ENCODE assay signal across 1 cellular context in genomic region chr1:204733869-204734596, GRCh38.
TF ChIP-seq lines count a peak whose summit lies in the region.

No MANE protein-coding gene starts in this region.

TF ChIP-seq in HepG2, 621 proteins besides CTCF, POLR2A, EP300 and RAD21:
- TF ChIP-seq ZNF841 (CRISPR knock-in tag; IDR thresholded peaks at IDR 0.05; ENCODE audit: borderline replicate concordance) (no peak), ZNF879 (CRISPR knock-in tag; IDR thresholded peaks at IDR 0.05) (no peak), ZNF761 (CRISPR knock-in tag; conservative IDR thresholded peaks at IDR 0.05) (no peak), MTF1 (CRISPR knock-in tag; IDR thresholded peaks at IDR 0.05) (no peak), ZNF580 (CRISPR knock-in tag; IDR thresholded peaks at IDR 0.05; ENCODE audit: borderline replicate concordance, low read depth) (no peak), ZNF383 (CRISPR knock-in tag; IDR thresholded peaks at IDR 0.05; ENCODE audit: borderline replicate concordance) (no peak), HOXD1 (CRISPR knock-in tag; IDR thresholded peaks at IDR 0.05) (no peak), PLRG1 (conservative IDR thresholded peaks at IDR 0.05) (no peak), UBTF (CRISPR knock-in tag; IDR thresholded peaks at IDR 0.05) (no peak), ZNF709 (CRISPR knock-in tag; IDR thresholded peaks at IDR 0.05) (no peak)
